Comparison of ENCODE assay signal across 21 cellular contexts in the genomic region with DNA sequence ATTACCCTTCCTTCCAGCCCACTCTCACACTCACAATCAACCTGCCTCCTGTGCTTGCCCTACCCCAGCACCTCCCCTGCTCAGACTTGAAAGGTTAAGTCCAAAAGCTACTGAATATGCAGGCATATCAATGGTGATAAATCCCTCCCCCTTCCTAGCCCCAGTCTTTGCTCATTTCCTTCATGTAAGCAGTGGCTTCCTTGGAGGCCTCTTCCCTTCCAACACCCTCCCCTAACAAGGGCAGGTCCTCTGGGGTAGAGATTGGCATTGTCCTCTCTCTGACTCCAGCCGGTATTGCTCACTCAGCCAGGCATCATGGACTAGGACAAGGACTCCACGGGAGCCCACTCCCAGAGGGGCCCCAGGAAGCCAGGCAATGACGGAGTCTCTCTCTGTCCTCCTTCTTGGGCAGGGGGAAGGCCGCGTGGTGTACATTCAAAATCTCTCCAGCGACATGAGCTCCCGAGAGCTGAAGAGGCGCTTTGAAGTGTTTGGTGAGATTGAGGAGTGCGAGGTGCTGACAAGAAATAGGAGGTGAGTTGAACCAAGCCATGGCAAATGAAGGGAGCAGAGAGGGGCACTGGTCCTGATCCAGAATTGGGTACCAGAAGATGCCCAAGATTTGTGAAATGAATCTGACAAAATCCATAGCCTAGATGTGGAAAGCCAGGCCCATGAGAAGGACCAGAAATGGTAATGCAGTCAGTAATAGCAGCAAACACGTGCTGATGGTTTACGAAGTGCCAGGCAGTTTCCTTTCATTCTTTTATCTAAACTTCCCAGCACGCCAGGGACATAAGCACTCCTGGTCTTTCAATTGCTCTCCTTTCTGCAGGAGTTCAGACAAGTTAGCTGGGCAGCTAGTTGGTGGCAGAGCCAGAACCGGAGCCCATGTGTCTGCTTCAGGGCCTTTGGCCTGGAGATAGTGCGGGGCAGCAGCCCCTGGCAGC.
"Had no signal": no experiment of that assay in that cellular context is flagged by ENCODE, and none has a peak within 500 bp of the region (broad histone marks: within the 10 kb centered on the region; RNA-seq: fewer than 3 reads in every experiment).

No MANE protein-coding gene starts in this region.

- DNase-seq: activated CD4-positive, alpha-beta T cell treated with anti-CD3 and anti-CD28 coated beads for 36 hours; activated CD8-positive, alpha-beta T cell treated with anti-CD3 and anti-CD28 coated beads for 36 hours; activated naive CD4-positive, alpha-beta T cell treated with anti-CD3 and anti-CD28 coated beads for 36 hours; activated naive CD8-positive, alpha-beta T cell treated with anti-CD3 and anti-CD28 coated beads, Interleukin-2, amount 50 U/mL, for 24 hours; activated T-cell treated with anti-CD3 and anti-CD28 coated beads, Interleukin-2, amount 50 U/mL, for 1 hour; cerebellar nuclear complex; effector CD8-positive, alpha-beta T cell; esophagus squamous epithelium; islet precursor cell; stimulated activated CD4-positive, alpha-beta T cell treated with anti-CD3 and anti-CD28 coated beads, Interleukin-12 subunit alpha, Interleukin-12 subunit beta, amount 100 ng/mL, for 4 hours; stimulated activated CD4-positive, alpha-beta T cell treated with anti-CD3 and anti-CD28 coated beads, Interleukin-1b, Interleukin-23, amount 100 ng/mL, for 48 hours; stimulated activated CD8-positive, alpha-beta memory T cell treated with anti-CD3 and anti-CD28 coated beads, Interleukin-4, amount 100 ng/mL, for 48 hours; stimulated activated naive CD4-positive, alpha-beta T cell had no signal

- ATAC-seq: activated CD4-positive, alpha-beta T cell treated with anti-CD3 and anti-CD28 coated beads for 36 hours; activated CD8-positive, alpha-beta T cell treated with anti-CD3 and anti-CD28 coated beads for 36 hours; activated naive CD8-positive, alpha-beta T cell treated with anti-CD3 and anti-CD28 coated beads, Interleukin-2, amount 50 U/mL, for 24 hours had no signal

- H3K4me1 Mint-ChIP-seq: activated CD4-positive, alpha-beta T cell treated with anti-CD3 and anti-CD28 coated beads for 36 hours; activated naive CD8-positive, alpha-beta T cell treated with anti-CD3 and anti-CD28 coated beads, Interleukin-2, amount 50 U/mL, for 24 hours; memory B cell had no signal

- H3K4me1 ChIP-seq: parathyroid adenoma, vagina had no signal

- H3K36me3 ChIP-seq: neutrophil had no signal

- H3K9me3 Mint-ChIP-seq: activated CD8-positive, alpha-beta T cell treated with anti-CD3 and anti-CD28 coated beads for 36 hours; activated naive CD4-positive, alpha-beta T cell treated with anti-CD3 and anti-CD28 coated beads for 36 hours; activated naive CD8-positive, alpha-beta T cell treated with anti-CD3 and anti-CD28 coated beads, Interleukin-2, amount 50 U/mL, for 24 hours; activated T-helper 2 cell treated with anti-CD3 and anti-CD28 coated beads, Interferon-gamma antibody, Interleukin-2, Interleukin-4, amounts not matched to agents 10 μg/mL and 5 μg/mL and 100 μg/mL, durations not matched to agents 14 hours and 24 hours and 36 hours; memory B cell had no signal

- H3K4me3 ChIP-seq: esophagus squamous epithelium, hepatocyte, SK-N-MC, vagina had no signal

- H3K4me3 Mint-ChIP-seq: activated CD4-positive, alpha-beta T cell treated with anti-CD3 and anti-CD28 coated beads for 36 hours; activated CD8-positive, alpha-beta T cell treated with anti-CD3 and anti-CD28 coated beads for 36 hours; activated naive CD4-positive, alpha-beta T cell treated with anti-CD3 and anti-CD28 coated beads for 36 hours; activated naive CD8-positive, alpha-beta T cell treated with anti-CD3 and anti-CD28 coated beads, Interleukin-2, amount 50 U/mL, for 24 hours; memory B cell had no signal

- H3K27ac Mint-ChIP-seq: activated CD4-positive, alpha-beta T cell treated with anti-CD3 and anti-CD28 coated beads for 36 hours; activated CD8-positive, alpha-beta T cell treated with anti-CD3 and anti-CD28 coated beads for 36 hours; activated naive CD4-positive, alpha-beta T cell treated with anti-CD3 and anti-CD28 coated beads for 36 hours; activated T-helper 2 cell treated with anti-CD3 and anti-CD28 coated beads, Interferon-gamma antibody, Interleukin-2, Interleukin-4, amounts not matched to agents 10 μg/mL and 5 μg/mL and 100 μg/mL, durations not matched to agents 14 hours and 24 hours and 36 hours; memory B cell had no signal

- H3K27ac ChIP-seq: esophagus squamous epithelium, neutrophil, parathyroid adenoma, SK-N-MC, vagina had no signal

- H3K27me3 ChIP-seq: esophagus squamous epithelium, hepatocyte, neutrophil, vagina had no signal

- H3K9me3 ChIP-seq: esophagus squamous epithelium, neutrophil, vagina had no signal

- H3K27me3 Mint-ChIP-seq: activated CD4-positive, alpha-beta T cell treated with anti-CD3 and anti-CD28 coated beads for 36 hours; activated CD8-positive, alpha-beta T cell treated with anti-CD3 and anti-CD28 coated beads for 36 hours; activated naive CD8-positive, alpha-beta T cell treated with anti-CD3 and anti-CD28 coated beads, Interleukin-2, amount 50 U/mL, for 24 hours; memory B cell had no signal

- FAIRE-seq: TTC549 had no signal
